1 cellular context compared by ENCODE assay signal in genomic region chr22:37496651-37497599, GRCh38.
TF ChIP-seq lines count a peak whose summit lies in the region.

No MANE protein-coding gene starts in this region.

TF ChIP-seq in SK-N-SH treated with all-trans-retinoic acid at 6 μM for 48 hours, 23 proteins besides CTCF, POLR2A, EP300 and RAD21 (continued from another document):
- TF ChIP-seq POU6F1 (CRISPR knock-in tag; IDR thresholded peaks at IDR 0.05; ENCODE audit: borderline replicate concordance, low read depth) (no peak), ESRRG (CRISPR knock-in tag; IDR thresholded peaks at IDR 0.05) (no peak), PPARA (CRISPR knock-in tag; IDR thresholded peaks at IDR 0.05; ENCODE audit: borderline replicate concordance) (no peak)
